9 cellular contexts compared by ENCODE assay signal in the genomic region with DNA sequence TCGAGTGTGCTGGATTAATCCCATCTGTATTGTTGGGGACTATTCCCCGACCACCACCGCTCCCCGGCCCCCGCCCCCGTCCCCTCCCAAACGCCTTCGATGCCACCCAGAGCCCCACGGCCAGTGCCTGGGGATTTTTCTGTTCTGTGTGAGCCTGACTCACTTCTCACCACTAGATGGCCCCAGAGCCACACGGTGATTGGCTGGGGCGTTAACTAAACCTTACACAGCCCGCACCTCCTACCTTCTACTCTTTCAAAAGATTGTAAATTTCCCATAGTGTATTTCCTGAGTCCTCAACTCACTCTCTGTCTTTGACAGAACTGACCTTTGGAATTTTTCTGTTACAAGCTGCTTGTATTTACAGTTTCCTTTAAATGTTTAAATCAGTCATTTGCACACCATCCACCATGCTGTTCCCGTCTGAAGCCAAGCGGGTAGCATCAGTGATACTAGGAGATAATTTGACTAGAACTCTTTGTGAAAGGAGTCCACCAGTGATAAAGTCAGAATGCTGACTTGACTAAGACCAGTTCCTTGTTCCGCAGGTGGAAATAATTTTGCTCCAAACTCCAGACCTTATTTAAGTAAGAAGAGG.
DNase-seq lines count a peak whose midpoint lies in the region; ATAC-seq and TF ChIP-seq lines count a peak whose summit lies in the region.
"Had no signal": no experiment of that assay in that cellular context is flagged by ENCODE, and none has a peak within 500 bp of the region (broad histone marks: within the 10 kb centered on the region; RNA-seq: fewer than 3 reads in every experiment).

No MANE protein-coding gene starts in this region.

- H3K4me1 ChIP-seq in RWPE2 (ENCODE audit: insufficient read depth, poor library complexity, severe bottlenecking) (peaks cover 4% of the 10 kb centered on the region), foreskin keratinocyte (no peaks in the 10 kb centered on the region), thyroid gland (peaks cover 6 to 15% of the 10 kb centered on the region in 2 donors)

- H3K36me3 Mint-ChIP-seq in activated T-helper 2 cell treated with anti-CD3 and anti-CD28 coated beads, Interferon-gamma antibody, Interleukin-2, Interleukin-4, amounts not matched to agents 10 μg/mL and 5 μg/mL and 100 μg/mL, durations not matched to agents 14 hours and 24 hours and 36 hours (ENCODE audit: low read depth), result no peaks in the 10 kb centered on the region
- H3K36me3 Mint-ChIP-seq in osteocyte (ENCODE audit: unreplicated experiment), result no peaks in the 10 kb centered on the region

- H3K27ac ChIP-seq in RWPE2 (ENCODE audit: poor library complexity, severe bottlenecking), result no peak overlapping the region
- no peak overlapping the region for H3K27ac ChIP-seq in foreskin keratinocyte
- H3K27ac ChIP-seq in thyroid gland, result no peak overlapping the region
- H3K27ac ChIP-seq: epithelial cell of prostate had no signal

- peaks cover 8% of the 10 kb centered on the region for H3K4me1 Mint-ChIP-seq in activated T-helper 2 cell treated with anti-CD3 and anti-CD28 coated beads, Interferon-gamma antibody, Interleukin-2, Interleukin-4, amounts not matched to agents 10 μg/mL and 5 μg/mL and 100 μg/mL, durations not matched to agents 14 hours and 24 hours and 36 hours (ENCODE audit: low read depth)
- peaks cover 9% of the 10 kb centered on the region for H3K4me1 Mint-ChIP-seq in osteocyte (ENCODE audit: unreplicated experiment)

- no peaks in the 10 kb centered on the region for H3K27me3 ChIP-seq in RWPE2 (ENCODE audit: insufficient read depth, poor library complexity, severe bottlenecking)
- H3K27me3 ChIP-seq in foreskin keratinocyte, result no peaks in the 10 kb centered on the region
- H3K27me3 ChIP-seq in thyroid gland, result no peaks in the 10 kb centered on the region

- no peaks in the 10 kb centered on the region for H3K9me3 ChIP-seq in RWPE2 (ENCODE audit: severe bottlenecking)
- H3K9me3 ChIP-seq in thyroid gland, result no peaks in the 10 kb centered on the region

- peak; percentile 91 for ATAC-seq in RWPE2 (ENCODE audit: low read depth)
- ATAC-seq in foreskin keratinocyte, result peak; percentile 72
- no peak for ATAC-seq in HG03457 (IDR thresholded peaks at IDR 0.05; ENCODE audit: unreplicated experiment)

- no peak overlapping the region for H3K27ac Mint-ChIP-seq in activated T-helper 2 cell treated with anti-CD3 and anti-CD28 coated beads, Interferon-gamma antibody, Interleukin-2, Interleukin-4, amounts not matched to agents 10 μg/mL and 5 μg/mL and 100 μg/mL, durations not matched to agents 14 hours and 24 hours and 36 hours
- H3K27ac Mint-ChIP-seq in osteocyte (ENCODE audit: unreplicated experiment), result peak overlapping the region; percentile 1

- TF ChIP-seq POLR2A in thyroid gland (IDR thresholded peaks at IDR 0.05), result no peak

- TF ChIP-seq CTCF in RWPE2 (IDR thresholded peaks at IDR 0.05; ENCODE audit: poor library complexity, severe bottlenecking) (peak; percentile 85), foreskin keratinocyte (conservative IDR thresholded peaks at IDR 0.05) (peak; percentile 90), osteocyte (IDR thresholded peaks at IDR 0.05) (peak; percentile 88), thyroid gland (IDR thresholded peaks at IDR 0.05) (peak; percentile 76 to 88 (median 82))

- DNase-seq in GM03348 (ENCODE audit: low spot score), result peak; percentile 92
- DNase-seq in M059J (ENCODE audit: low read depth), result peak; percentile 80
- DNase-seq in RWPE2 (ENCODE audit: low spot score), result no peak
- DNase-seq in activated T-helper 2 cell treated with anti-CD3 and anti-CD28 coated beads, Interferon-gamma antibody, Interleukin-2, Interleukin-4, amounts not matched to agents 10 μg/mL and 5 μg/mL and 100 μg/mL, durations not matched to agents 14 hours and 24 hours and 36 hours (ENCODE audit: low spot score), result peak; percentile 65
- DNase-seq in foreskin keratinocyte, result peak in 1 of 2 donors; percentile 53
- DNase-seq in osteocyte (ENCODE audit: extremely low spot score, unreplicated experiment), result peak; percentile 90
- peak; percentile 75 to 83 for DNase-seq in thyroid gland

- no peak overlapping the region for H3K4me3 Mint-ChIP-seq in activated T-helper 2 cell treated with anti-CD3 and anti-CD28 coated beads, Interferon-gamma antibody, Interleukin-2, Interleukin-4, amounts not matched to agents 10 μg/mL and 5 μg/mL and 100 μg/mL, durations not matched to agents 14 hours and 24 hours and 36 hours (ENCODE audit: low read depth)
- no peak overlapping the region for H3K4me3 Mint-ChIP-seq in osteocyte (ENCODE audit: unreplicated experiment)

- H3K9me3 Mint-ChIP-seq in activated T-helper 2 cell treated with anti-CD3 and anti-CD28 coated beads, Interferon-gamma antibody, Interleukin-2, Interleukin-4, amounts not matched to agents 10 μg/mL and 5 μg/mL and 100 μg/mL, durations not matched to agents 14 hours and 24 hours and 36 hours, result no peaks in the 10 kb centered on the region
- H3K9me3 Mint-ChIP-seq in osteocyte (ENCODE audit: unreplicated experiment), result no peaks in the 10 kb centered on the region

- peaks cover 5% of the 10 kb centered on the region for H3K27me3 Mint-ChIP-seq in activated T-helper 2 cell treated with anti-CD3 and anti-CD28 coated beads, Interferon-gamma antibody, Interleukin-2, Interleukin-4, amounts not matched to agents 10 μg/mL and 5 μg/mL and 100 μg/mL, durations not matched to agents 14 hours and 24 hours and 36 hours (ENCODE audit: low read depth)
- peaks cover 2% of the 10 kb centered on the region for H3K27me3 Mint-ChIP-seq in osteocyte (ENCODE audit: unreplicated experiment)

- 17% methylated on average over 15 of the region's 15 CpGs for WGBS in thyroid gland, 2 donors

- H3K4me3 ChIP-seq in RWPE2 (ENCODE audit: severe bottlenecking) (no peak overlapping the region), thyroid gland (replicated peaks in 1 of 3) (peak overlapping the region in 1 of 3 donors; percentile 8)

- H3K36me3 ChIP-seq in RWPE2 (ENCODE audit: low read depth) (peaks cover 10% of the 10 kb centered on the region), thyroid gland (no peaks in the 10 kb centered on the region)

- intact Hi-C loops in activated T-helper 2 cell treated with anti-CD3 and anti-CD28 coated beads, Interferon-gamma antibody, Interleukin-2, Interleukin-4, amounts not matched to agents 10 μg/mL and 5 μg/mL and 100 μg/mL, durations not matched to agents 14 hours and 24 hours and 36 hours (cut with micrococcal nuclease), result loop anchor here (1.0 kb wide), 1 partner anchor 76 kb away; no protein-coding TSS in a partner anchor
- intact Hi-C loops in thyroid gland (cut with DNase I), result loop anchor here (2.0 to 10.0 kb wide), 2 partner anchors 78 to 246 kb away; no protein-coding TSS in a partner anchor
